ENCODE assay signal across 16 cellular contexts in the genomic region with DNA sequence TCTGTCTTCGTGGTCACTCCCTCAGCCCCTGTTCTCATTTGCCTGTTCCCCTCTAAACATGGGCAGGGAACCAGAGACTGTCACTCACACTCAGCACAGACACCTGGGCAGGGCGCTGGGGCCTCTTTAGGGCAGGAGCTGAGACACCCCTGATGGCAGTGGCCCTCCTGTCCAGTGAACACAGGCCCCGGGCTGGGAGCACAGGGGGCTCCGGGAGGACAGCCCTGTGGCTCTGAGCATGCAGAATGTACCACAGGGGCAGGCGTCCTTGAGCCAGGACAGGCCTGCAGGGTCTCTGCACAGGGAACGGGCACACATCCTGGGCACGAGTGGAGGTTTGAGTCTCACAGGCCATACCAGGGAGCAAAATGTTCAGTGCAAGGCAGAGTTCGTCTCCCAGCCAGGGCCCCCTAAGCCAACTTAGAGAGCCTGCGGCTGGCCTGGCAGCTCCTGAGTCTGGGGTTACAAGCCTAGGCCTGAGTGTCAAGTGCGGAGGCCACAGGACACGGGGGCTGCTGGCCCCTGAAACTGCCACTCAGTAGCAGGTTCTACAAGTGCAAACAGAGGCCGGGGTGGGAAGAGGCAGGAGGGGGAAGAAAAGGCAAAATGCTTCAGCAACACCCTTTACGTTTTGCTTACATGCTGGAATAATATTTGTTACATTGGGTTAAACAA. TPM values are rescaled to one million over a fixed set of nuclear protein-coding genes. Genes with fewer than 3 reads are reported as not detected.
DNase-seq lines count a peak whose midpoint lies in the region; ATAC-seq, FAIRE-seq and TF ChIP-seq lines count a peak whose summit lies in the region.
"Had no signal": no experiment of that assay in that cellular context is flagged by ENCODE, and none has a peak within 500 bp of the region (broad histone marks: within the 10 kb centered on the region; RNA-seq: fewer than 3 reads in every experiment).

No MANE protein-coding gene starts in this region.

- H2BK5ac ChIP-seq in neuronal stem cell (ENCODE audit: low read length), result peak overlapping the region; percentile 40

- no peak overlapping the region for H2BK120ac ChIP-seq in neuronal stem cell (ENCODE audit: low read depth, low read length)

- H2AFZ ChIP-seq in neuronal stem cell (ENCODE audit: low read length), result peak overlapping the region; percentile 37

- peak overlapping the region; percentile 26 for H2BK12ac ChIP-seq in neuronal stem cell (ENCODE audit: low read length)

- no peaks in the 10 kb centered on the region for H3K9me3 ChIP-seq in cardiac muscle cell (ENCODE audit: low read depth)
- peaks cover 2 to 12% of the 10 kb centered on the region in 2 donors for H3K9me3 ChIP-seq in neuronal stem cell (replicated peaks in 1 of 2; ENCODE audit: control insufficient read depth in 2 of 2, insufficient read depth in 1 of 2, low read depth in 1 of 2, low read length in 2 of 2)
- H3K9me3 ChIP-seq: Caco-2 had no signal

- H3K4me3 ChIP-seq in cardiac muscle cell (no peak overlapping the region), neuronal stem cell (ENCODE audit: low read length in 2 of 2) (no peak overlapping the region)

- peaks cover 14% of the 10 kb centered on the region for H3K27me3 Mint-ChIP-seq in T-helper 2 cell treated with Interferon-gamma antibody and Interleukin-4, amounts not matched to agents 5 μg/mL and 100 μg/mL, for 36 hours (ENCODE audit: low read depth)

- H3K4me3 Mint-ChIP-seq in T-helper 2 cell treated with Interferon-gamma antibody and Interleukin-4, amounts not matched to agents 5 μg/mL and 100 μg/mL, for 36 hours, result no peak overlapping the region
- H3K4me3 Mint-ChIP-seq: CD14-positive monocyte; CD8-positive, alpha-beta memory T cell; H9 had no signal

- peak overlapping the region; percentile 81 for H2BK15ac ChIP-seq in neuronal stem cell (ENCODE audit: low read length)

- peak in 1 of 2 donors; percentile 17 for DNase-seq in cardiac muscle cell (ENCODE audit: low read depth in 1 of 2, low spot score in 1 of 2)
- DNase-seq in Right ventricle myocardium inferior (ENCODE audit: missing footprints), result no peak
- DNase-seq in iPS-NIHi11 (ENCODE audit: low spot score), result peak; percentile 7
- DNase-seq in neuronal stem cell (ENCODE audit: low spot score), result no peak
- no peak for DNase-seq in T-helper 2 cell treated with Interferon-gamma antibody and Interleukin-4, amounts not matched to agents 5 μg/mL and 100 μg/mL, for 36 hours (ENCODE audit: low spot score)
- DNase-seq in NCI-H1930 (lab: John Stamatoyannopoulos, UW), result no peak
- DNase-seq in HTR-8/SVneo (ENCODE audit: insufficient read length, low spot score), result no peak
- DNase-seq: Caco-2; CD8-positive, alpha-beta memory T cell; DMS53; GF-D8; H9; IMR-90 had no signal

- H3K4me1 Mint-ChIP-seq in T-helper 2 cell treated with Interferon-gamma antibody and Interleukin-4, amounts not matched to agents 5 μg/mL and 100 μg/mL, for 36 hours (ENCODE audit: low read depth), result peaks cover 30% of the 10 kb centered on the region
- H3K4me1 Mint-ChIP-seq: CD14-positive monocyte had no signal

- no peak overlapping the region for H4K91ac ChIP-seq in neuronal stem cell (ENCODE audit: low read depth, low read length, poor library complexity)

- H3K27me3 ChIP-seq in cardiac muscle cell (no peaks in the 10 kb centered on the region), neuronal stem cell (ENCODE audit: control insufficient read depth in 3 of 3, insufficient read depth in 3 of 3, low read depth in 1 of 3, low read length in 3 of 3) (no peaks in the 10 kb centered on the region)

- peaks cover 13% of the 10 kb centered on the region for H3K4me1 ChIP-seq in cardiac muscle cell (ENCODE audit: low read depth)
- peaks cover 11 to 17% of the 10 kb centered on the region in 2 donors for H3K4me1 ChIP-seq in neuronal stem cell (ENCODE audit: control insufficient read depth in 2 of 2, insufficient read depth in 1 of 2, low read depth in 1 of 2, low read length in 2 of 2)

- TF ChIP-seq CTCF in cardiac muscle cell (IDR thresholded peaks at IDR 0.05; ENCODE audit: low read depth, low read length), result no peak

- no CpG with 5 or more reads among the region's 13 CpGs for WGBS in neuronal stem cell (ENCODE audit: extremely low coverage in 2 of 2, insufficient read length in 2 of 2, insufficient replicate concordance in 1 of 2), 2 donors

- no peak overlapping the region for H3K4me2 ChIP-seq in neuronal stem cell (ENCODE audit: insufficient read depth, low read length, poor library complexity, severe bottlenecking)

- H3K23ac ChIP-seq in neuronal stem cell (ENCODE audit: low read depth, low read length, poor library complexity), result peak overlapping the region; percentile 13

- H4K8ac ChIP-seq in neuronal stem cell (ENCODE audit: low read depth, low read length), result no peak overlapping the region

- peak overlapping the region; percentile 50 for H2AK5ac ChIP-seq in neuronal stem cell (ENCODE audit: low read depth, low read length)

- intact Hi-C loops in Right ventricle myocardium inferior (cut with DNase I), result no loop called here

- peak overlapping the region; percentile 49 for H3K14ac ChIP-seq in neuronal stem cell (ENCODE audit: low read length)

- no peak overlapping the region for H3K4ac ChIP-seq in neuronal stem cell (ENCODE audit: low read length)

- H3K9ac ChIP-seq in neuronal stem cell (ENCODE audit: low read depth, low read length, poor library complexity), result peak overlapping the region; percentile 9

- FAIRE-seq in HTR-8/SVneo (lab: Jason Lieb, UNC), result no peak

- peaks cover 4% of the 10 kb centered on the region for H3K9me3 Mint-ChIP-seq in T-helper 2 cell treated with Interferon-gamma antibody and Interleukin-4, amounts not matched to agents 5 μg/mL and 100 μg/mL, for 36 hours

- no peak for ATAC-seq in Right ventricle myocardium inferior

- H3K36me3 ChIP-seq in cardiac muscle cell, result no peaks in the 10 kb centered on the region
- H3K36me3 ChIP-seq in neuronal stem cell (replicated peaks in 1 of 2; ENCODE audit: control insufficient read depth in 2 of 2, insufficient read depth in 2 of 2, low read length in 2 of 2), result no peaks in the 10 kb centered on the region

- H3K27ac ChIP-seq in cardiac muscle cell, result peak overlapping the region; percentile 34
- H3K27ac ChIP-seq in neuronal stem cell (replicated peaks; ENCODE audit: low read length), result no peak overlapping the region
- H3K27ac ChIP-seq: 22Rv1 had no signal

- H3K36me3 Mint-ChIP-seq in T-helper 2 cell treated with Interferon-gamma antibody and Interleukin-4, amounts not matched to agents 5 μg/mL and 100 μg/mL, for 36 hours (ENCODE audit: low read depth), result peaks cover 4% of the 10 kb centered on the region
- H3K36me3 Mint-ChIP-seq: CD14-positive monocyte; CD8-positive, alpha-beta memory T cell had no signal

- H3K18ac ChIP-seq in neuronal stem cell (ENCODE audit: low read length), result no peak overlapping the region

- no peak overlapping the region for H3K27ac Mint-ChIP-seq in T-helper 2 cell treated with Interferon-gamma antibody and Interleukin-4, amounts not matched to agents 5 μg/mL and 100 μg/mL, for 36 hours
- H3K27ac Mint-ChIP-seq: CD8-positive, alpha-beta memory T cell; H9 had no signal

- no peaks in the 10 kb centered on the region for H3K79me1 ChIP-seq in neuronal stem cell (ENCODE audit: low read depth, low read length)

RNA-seq across cellular contexts. Expression of a gene that starts 55.9 kb away (rescaled TPM):
- total RNA-seq in cardiac muscle cell (3.4 and 4.4 TPM in 2 replicates), Right ventricle myocardium inferior (4.4 TPM)
- polyA plus RNA-seq in cardiac muscle cell, result 3.9 and 7.4 TPM in 2 replicates
- polyA plus RNA-seq in neuronal stem cell (2013, experiment 1 of 2), result 11.1 TPM
- 11.1 TPM for polyA plus RNA-seq in neuronal stem cell (2013, experiment 2 of 2)
- total RNA-seq: IMR-90 had no signal
- polyA plus RNA-seq: BJ; CD14-positive monocyte; CD8-positive, alpha-beta memory T cell; IMR-90 had no signal
